In the genomic region with DNA sequence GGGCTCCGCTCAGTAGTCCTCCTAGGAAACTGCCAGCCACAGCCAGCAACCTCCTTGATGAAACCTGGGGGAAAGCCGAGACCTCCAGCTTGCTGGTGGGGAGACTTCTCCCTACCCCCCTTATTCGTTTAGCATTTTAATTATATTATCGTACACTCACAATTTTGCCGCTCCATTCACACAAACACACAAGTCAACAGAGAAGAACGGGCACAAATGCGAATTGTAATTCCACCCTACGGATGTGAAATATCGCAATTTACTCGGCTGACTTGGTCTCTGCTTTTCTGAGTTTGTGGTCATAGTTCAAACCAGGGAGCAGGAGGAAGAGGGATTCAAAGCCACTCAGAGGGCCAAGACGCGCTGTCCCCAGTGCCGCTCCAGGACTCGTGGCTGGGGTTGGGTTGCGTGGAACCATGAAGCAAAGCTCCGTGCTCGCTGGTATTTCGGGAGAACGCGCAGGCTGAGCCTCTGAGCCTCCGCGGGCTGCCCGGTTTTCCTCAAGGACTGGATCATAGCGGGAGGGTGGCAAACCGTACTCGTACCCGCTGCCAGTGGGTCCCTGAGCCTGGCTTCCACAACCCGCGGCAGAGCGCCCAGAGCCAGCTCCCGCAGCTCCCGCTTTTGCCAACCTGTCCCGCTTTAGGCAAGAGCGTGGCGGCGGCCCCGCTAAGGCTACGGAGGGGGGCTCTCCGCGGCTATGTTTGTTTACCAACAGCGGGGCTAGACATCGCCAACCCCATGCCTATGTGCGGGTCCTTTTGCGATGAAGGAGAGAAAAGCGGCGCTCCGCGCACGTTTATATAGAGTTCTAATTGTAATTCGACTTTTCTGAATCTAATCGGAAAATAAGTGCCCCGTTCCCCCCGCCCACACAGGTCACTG, we compare ENCODE assay signal across 12 cellular contexts. TPM values are rescaled to one million over a fixed set of nuclear protein-coding genes. Genes with fewer than 3 reads are reported as not detected.
A peak's percentile ranks its signal among the peaks of the same experiment; 100 is the strongest.
DNase-seq lines count a peak whose midpoint lies in the region; ATAC-seq and FAIRE-seq lines count a peak whose summit lies in the region.
"Had no signal": no experiment of that assay in that cellular context is flagged by ENCODE, and none has a peak within 500 bp of the region (broad histone marks: within the 10 kb centered on the region; RNA-seq: fewer than 3 reads in every experiment).

No MANE protein-coding gene starts in this region.

- 3% methylated on average over 53 of the region's 53 CpGs for WGBS in HUES64

- DNase-seq in D341Med (ENCODE audit: low spot score) (peak; percentile 64), urothelium cell line (ENCODE audit: low spot score) (no peak), midbrain (lab: John Stamatoyannopoulos, UW) (no peak), NCI-H1048 (lab: John Stamatoyannopoulos, UW) (no peak)
- DNase-seq in activated naive CD8-positive, alpha-beta T cell treated with anti-CD3 and anti-CD28 coated beads, Interleukin-2, amount 50 U/mL, for 24 hours, result peak; percentile 15
- DNase-seq in naive thymus-derived CD4-positive, alpha-beta T cell, result peak in 4 of 9 donors; percentile 12 to 23 (median 18)
- DNase-seq: kidney glomerular epithelial cell, uterus had no signal

- no peaks in the 10 kb centered on the region for H3K9me3 Mint-ChIP-seq in activated naive CD8-positive, alpha-beta T cell treated with anti-CD3 and anti-CD28 coated beads, Interleukin-2, amount 50 U/mL, for 24 hours
- peaks cover 0 to 6% (median 2%) of the 10 kb centered on the region in 11 donors for H3K9me3 Mint-ChIP-seq in naive thymus-derived CD4-positive, alpha-beta T cell

- no peak overlapping the region for H3K4me3 Mint-ChIP-seq in activated naive CD8-positive, alpha-beta T cell treated with anti-CD3 and anti-CD28 coated beads, Interleukin-2, amount 50 U/mL, for 24 hours
- H3K4me3 Mint-ChIP-seq in naive thymus-derived CD4-positive, alpha-beta T cell, result peak overlapping the region; percentile 50 to 92 (median 74)

- H3K4me1 Mint-ChIP-seq in activated naive CD8-positive, alpha-beta T cell treated with anti-CD3 and anti-CD28 coated beads, Interleukin-2, amount 50 U/mL, for 24 hours, result peaks cover 46% of the 10 kb centered on the region
- peaks cover 26 to 78% (median 54%) of the 10 kb centered on the region in 7 donors for H3K4me1 Mint-ChIP-seq in naive thymus-derived CD4-positive, alpha-beta T cell

- CTCF ChIA-PET in naive thymus-derived CD4-positive, alpha-beta T cell (lab: Charles Lee), result no interaction called here

- H3K27ac Mint-ChIP-seq in activated naive CD8-positive, alpha-beta T cell treated with anti-CD3 and anti-CD28 coated beads, Interleukin-2, amount 50 U/mL, for 24 hours, result peak overlapping the region; percentile 42
- H3K27ac Mint-ChIP-seq in naive thymus-derived CD4-positive, alpha-beta T cell, result peak overlapping the region in 6 of 9 donors; percentile 36 to 80 (median 58)

- peaks cover 28% of the 10 kb centered on the region for H3K4me1 ChIP-seq in HUES64 (ENCODE audit: insufficient read depth, low read length)
- peaks cover 45 to 51% of the 10 kb centered on the region in 2 donors for H3K4me1 ChIP-seq in naive thymus-derived CD4-positive, alpha-beta T cell (ENCODE audit: control insufficient read depth in 2 of 2, insufficient read depth in 2 of 2, low read length in 2 of 2)

- POLR2A ChIA-PET in naive thymus-derived CD4-positive, alpha-beta T cell (lab: Charles Lee), result interaction anchor here (1.1 to 2.3 kb wide), 3 partner anchors 9 to 15 kb away, joined by 4 to 9 read pairs (median 5); partner anchors contain the start of gene AATF

- H3K27me3 ChIP-seq in HUES64 (ENCODE audit: insufficient read depth, low read length), result peaks cover 100% of the 10 kb centered on the region
- H3K27me3 ChIP-seq in naive thymus-derived CD4-positive, alpha-beta T cell (ENCODE audit: control insufficient read depth in 2 of 2, insufficient read depth in 2 of 2, low read length in 2 of 2), result peaks cover 28 to 82% of the 10 kb centered on the region in 2 donors

- no peak for ATAC-seq in activated naive CD8-positive, alpha-beta T cell treated with anti-CD3 and anti-CD28 coated beads, Interleukin-2, amount 50 U/mL, for 24 hours
- no peak for ATAC-seq in naive thymus-derived CD4-positive, alpha-beta T cell

- no peaks in the 10 kb centered on the region for H3K36me3 ChIP-seq in HUES64 (ENCODE audit: insufficient read depth, low read length)
- H3K36me3 ChIP-seq in naive thymus-derived CD4-positive, alpha-beta T cell (ENCODE audit: control insufficient read depth in 2 of 3, insufficient read depth in 3 of 3, low read length in 3 of 3), result no peaks in the 10 kb centered on the region
- H3K36me3 ChIP-seq: uterus had no signal

- peak overlapping the region; percentile 56; the same call in 1 of the 2 replicates for H3K4me3 ChIP-seq in HUES64 (ENCODE audit: low read length)
- no peak overlapping the region for H3K4me3 ChIP-seq in naive thymus-derived CD4-positive, alpha-beta T cell (ENCODE audit: low read length)
- H3K4me3 ChIP-seq: uterus had no signal

- no peak overlapping the region for H3K9ac ChIP-seq in HUES64 (ENCODE audit: low read depth, low read length)

- H3K36me3 Mint-ChIP-seq in activated naive CD8-positive, alpha-beta T cell treated with anti-CD3 and anti-CD28 coated beads, Interleukin-2, amount 50 U/mL, for 24 hours (ENCODE audit: low read depth), result no peaks in the 10 kb centered on the region
- H3K36me3 Mint-ChIP-seq in naive thymus-derived CD4-positive, alpha-beta T cell, result peaks cover 0 to 6% (median 0%) of the 10 kb centered on the region in 5 donors

- FAIRE-seq in urothelium cell line (lab: Jason Lieb, UNC), result no peak

- intact Hi-C loops in naive thymus-derived CD4-positive, alpha-beta T cell (cut with micrococcal nuclease), result no loop called here

- no peak overlapping the region for H3K27ac ChIP-seq in HUES64 (ENCODE audit: low read depth, low read length)
- no peak overlapping the region for H3K27ac ChIP-seq in naive thymus-derived CD4-positive, alpha-beta T cell (ENCODE audit: low read depth, low read length)
- H3K27ac ChIP-seq: epithelial cell of prostate, uterus, VCaP had no signal

- peaks cover 78% of the 10 kb centered on the region for H3K27me3 Mint-ChIP-seq in activated naive CD8-positive, alpha-beta T cell treated with anti-CD3 and anti-CD28 coated beads, Interleukin-2, amount 50 U/mL, for 24 hours
- peaks cover 59 to 83% (median 68%) of the 10 kb centered on the region in 5 donors for H3K27me3 Mint-ChIP-seq in naive thymus-derived CD4-positive, alpha-beta T cell

- no peaks in the 10 kb centered on the region for H3K9me3 ChIP-seq in HUES64 (ENCODE audit: insufficient read depth, low read depth, low read length)
- H3K9me3 ChIP-seq in naive thymus-derived CD4-positive, alpha-beta T cell (ENCODE audit: control insufficient read depth in 2 of 3, low read length in 3 of 3), result no peaks in the 10 kb centered on the region
- H3K9me3 ChIP-seq: uterus had no signal

RNA-seq across cellular contexts. Expression of gene LHX1, which starts 2.0 kb away (rescaled TPM):
- 4.3 TPM for polyA plus RNA-seq in HUES64 (2013, experiment 1 of 2)
- 6.0 TPM for polyA plus RNA-seq in HUES64 (2013, experiment 2 of 2)
- under 1 TPM in 1 of 5 experiments, not detected in 4; 0.15 TPM for total RNA-seq in naive thymus-derived CD4-positive, alpha-beta T cell
- polyA plus RNA-seq in naive thymus-derived CD4-positive, alpha-beta T cell, result not detected
- total RNA-seq: pulmonary artery endothelial cell had no signal

RNA-seq across cellular contexts. Expression of gene AATF, which starts 9.5 kb away (rescaled TPM):
- polyA plus RNA-seq in HUES64 (2013, experiment 1 of 2), result 41.9 TPM
- 36.5 TPM for polyA plus RNA-seq in HUES64 (2013, experiment 2 of 2)
- total RNA-seq in naive thymus-derived CD4-positive, alpha-beta T cell, result 10 to 100 TPM; 39.7 to 70.8 (median 58.7) TPM
- polyA plus RNA-seq in naive thymus-derived CD4-positive, alpha-beta T cell, result 10 to 100 TPM; 70.1 to 97.1 TPM

Comparison
In these comparisons a context has a peak if more than half of its experiments do, and no peak if none do; other contexts are left out.
1. DNase-seq: peak in D341Med (single experiment) and activated naive CD8-positive, alpha-beta T cell treated with anti-CD3 and anti-CD28 coated beads, Interleukin-2, amount 50 U/mL, for 24 hours (single experiment); none in urothelium cell line (single experiment), midbrain (single experiment) and NCI-H1048 (single experiment).